Comparison of ENCODE assay signal across 8 cellular contexts in the genomic region with DNA sequence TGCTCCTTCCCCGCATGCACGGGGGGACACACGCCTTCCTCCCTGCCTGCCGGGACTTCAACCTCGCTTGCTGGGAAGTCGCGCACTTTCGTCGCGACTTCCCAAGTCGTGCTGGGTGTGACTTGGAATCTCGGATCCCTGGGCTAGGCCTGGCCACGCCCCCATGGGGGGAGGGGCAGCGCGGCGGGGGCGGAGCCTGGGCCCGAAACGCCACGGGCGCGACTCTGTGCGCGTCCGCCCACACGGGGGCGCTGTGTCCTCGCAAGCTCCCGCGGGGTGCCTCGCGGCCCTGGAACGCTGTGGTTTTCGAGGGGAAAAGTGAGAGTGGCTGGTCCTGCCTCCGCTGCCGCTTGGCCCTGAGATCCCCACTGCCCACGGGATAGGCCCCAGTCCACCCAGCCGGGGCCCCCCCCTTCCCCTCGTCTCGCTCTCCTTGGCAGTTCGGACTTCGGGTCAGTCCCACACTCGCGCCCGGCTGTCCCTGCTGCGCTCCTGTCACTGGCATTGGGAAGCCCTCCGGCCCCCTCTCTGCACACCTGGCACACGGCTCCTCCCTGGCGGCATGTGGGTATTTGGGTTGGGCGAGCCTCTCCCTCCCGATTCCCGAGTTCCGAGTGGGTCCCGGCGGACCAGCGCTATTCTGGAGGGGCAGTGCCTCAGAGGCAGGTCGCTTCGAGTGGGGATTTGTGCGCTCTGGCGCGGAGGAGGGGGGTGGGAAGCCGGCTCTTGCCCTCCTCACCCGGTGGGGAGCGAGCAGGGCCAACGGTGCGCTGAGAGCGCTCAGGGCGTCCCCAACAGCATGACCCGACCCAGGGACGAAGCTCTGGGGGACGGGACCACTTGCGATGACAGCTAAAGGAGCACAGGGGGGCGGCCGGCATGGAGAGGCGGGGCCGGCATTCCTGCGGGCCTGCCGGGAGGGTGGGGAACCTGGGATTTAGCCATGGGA. TPM values are rescaled to one million over a fixed set of nuclear protein-coding genes. Genes with fewer than 3 reads are reported as not detected.
DNase-seq lines count a peak whose midpoint lies in the region; ATAC-seq and TF ChIP-seq lines count a peak whose summit lies in the region.

No MANE protein-coding gene starts in this region.

- intact Hi-C loops in CD4-positive, alpha-beta memory T cell (cut with micrococcal nuclease) = loop anchor here (1.0 to 5.0 kb wide), 4 partner anchors 23 to 533 kb away; a partner anchor contains a TSS

- H3K9me3 ChIP-seq in CD4-positive, alpha-beta memory T cell (ENCODE audit: control insufficient read depth in 1 of 2, low read length in 2 of 2) = no peaks in the 10 kb centered on the region

- H3K27ac ChIP-seq in CD4-positive, alpha-beta memory T cell (ENCODE audit: low read depth, low read length) = peak overlapping the region; percentile 14
- peak overlapping the region; percentile 41 to 78 for H3K27ac ChIP-seq in coronary artery

- H3K4me3 Mint-ChIP-seq in CD4-positive, alpha-beta memory T cell = peak overlapping the region; percentile 65 to 82 (median 75)

- H3K27me3 ChIP-seq in CD4-positive, alpha-beta memory T cell (ENCODE audit: insufficient read depth, low read length) = no peaks in the 10 kb centered on the region

- TF ChIP-seq CTCF in coronary artery (IDR thresholded peaks at IDR 0.05) = peak; percentile 94

- H3K4me1 ChIP-seq in CD4-positive, alpha-beta memory T cell (ENCODE audit: insufficient read depth, low read length) = peaks cover 20% of the 10 kb centered on the region

- POLR2A ChIA-PET in CD4-positive, alpha-beta memory T cell (lab: Charles Lee; ENCODE audit: partially characterized antibody) = interaction anchor here (1.6 kb wide), 1 partner anchor 24 kb away, joined by 8 read pairs; a partner anchor contains a TSS

- peak; percentile 81 to 85 (median 82) for DNase-seq in CD4-positive, alpha-beta memory T cell
- peak; percentile 70 for DNase-seq in NCI-H1092 treated with DMSO at 0.1 percent for 48 hours (lab: John Stamatoyannopoulos, UW)
- peak; percentile 85 for DNase-seq in activated CD4-positive, alpha-beta T cell treated with anti-CD3 and anti-CD28 coated beads, Interleukin-2, amount 50 U/mL, for 1 hour
- peak; percentile 92 for DNase-seq in coronary artery (ENCODE audit: low spot score)
- DNase-seq in left lobe of liver (ENCODE audit: low spot score) = peak; percentile 94
- DNase-seq in stimulated activated CD4-positive, alpha-beta T cell treated with anti-CD3 and anti-CD28 coated beads, Interleukin-1b, Interleukin-23, amount 100 ng/mL, for 4 hours (ENCODE audit: low read depth in 2 of 2) = peak; percentile 83 to 90
- DNase-seq in NCI-H524 treated with DMSO at 0.1 percent for 48 hours (lab: John Stamatoyannopoulos, UW) = no peak

- peak overlapping the region; percentile 29 to 39 for H3K4me3 ChIP-seq in CD4-positive, alpha-beta memory T cell (ENCODE audit: low read length in 2 of 2)
- peak overlapping the region; percentile 81 for H3K4me3 ChIP-seq in coronary artery

- CTCF ChIA-PET in CD4-positive, alpha-beta memory T cell (lab: Charles Lee; ENCODE audit: partially characterized antibody) = interaction anchor here (0.9 to 3.1 kb wide), 6 partner anchors 10 to 246 kb away, joined by 3 to 15 read pairs (median 4); no protein-coding TSS in a partner anchor

- peaks cover 2 to 27% (median 6%) of the 10 kb centered on the region in 4 donors for H3K4me1 Mint-ChIP-seq in CD4-positive, alpha-beta memory T cell

- ATAC-seq in GM21529 (IDR thresholded peaks at IDR 0.05; ENCODE audit: unreplicated experiment) (peak; percentile 60), left lobe of liver (peak; percentile 89)

- peaks cover 25 to 39% of the 10 kb centered on the region in 2 donors for H3K36me3 Mint-ChIP-seq in CD4-positive, alpha-beta memory T cell

- no peaks in the 10 kb centered on the region for H3K27me3 Mint-ChIP-seq in CD4-positive, alpha-beta memory T cell

- H3K36me3 ChIP-seq in CD4-positive, alpha-beta memory T cell (ENCODE audit: insufficient read depth, low read length) = peaks cover 2% of the 10 kb centered on the region

- peak overlapping the region in 6 of 7 donors; percentile 37 to 85 (median 64) for H3K27ac Mint-ChIP-seq in CD4-positive, alpha-beta memory T cell

- H3K9me3 Mint-ChIP-seq in CD4-positive, alpha-beta memory T cell = no peaks in the 10 kb centered on the region

RNA-seq across cellular contexts. Expression of a gene that starts 23.6 kb away (rescaled TPM):
- total RNA-seq in CD4-positive, alpha-beta memory T cell = 100 to 1,000 TPM; 203 to 212 TPM
- polyA plus RNA-seq in CD4-positive, alpha-beta memory T cell = 100 to 1,000 TPM; 156 to 182 TPM
- 152 TPM for total RNA-seq in left lobe of liver

RNA-seq across cellular contexts. Expression of a gene that starts 47.8 kb away (rescaled TPM):
- total RNA-seq in CD4-positive, alpha-beta memory T cell = 10 to 100 TPM; 26.6 to 27.0 TPM
- 10 to 100 TPM; 66.8 to 71.4 TPM for polyA plus RNA-seq in CD4-positive, alpha-beta memory T cell
- 11.3 TPM for total RNA-seq in left lobe of liver
